Comparison of ENCODE assay signal across 8 cellular contexts in genomic region chr12:130838951-130839769, GRCh38. TPM values are rescaled to one million over a fixed set of nuclear protein-coding genes. Genes with fewer than 3 reads are reported as not detected.
A peak's percentile ranks its signal among the peaks of the same experiment; 100 is the strongest.
DNase-seq lines count a peak whose midpoint lies in the region; TF ChIP-seq lines count a peak whose summit lies in the region.

Gene STX2 (minus strand): TSS chr12:130839250. CDS start chr12:130839099, 151 bp downstream.

- peak within 1 kb of the TSS; percentile 92 for H3K4me3 Mint-ChIP-seq in neural crest cell

- H3K4me2 ChIP-seq in GM23248 (ENCODE audit: unreplicated experiment) = peak within 1 kb of the TSS; percentile 87

- peak within 1 kb of the TSS; percentile 71 for H3K27ac Mint-ChIP-seq in neural crest cell (ENCODE audit: unreplicated experiment)

- in situ Hi-C loops in GM23248 (cut with MboI) = no loop called here

- H3F3A ChIP-seq in GM23248 (ENCODE audit: insufficient read depth) = no peaks in the 10 kb centered on the region

- H3K9me2 ChIP-seq in GM23248 (ENCODE audit: insufficient read depth) = no peaks in the 10 kb centered on the region

- H4K20me1 ChIP-seq in GM23248 (ENCODE audit: insufficient read depth) = no peaks in the 10 kb centered on the region

- H3K27ac ChIP-seq in GM23248 (peak within 1 kb of the TSS; percentile 36), RWPE1 (peak within 1 kb of the TSS; percentile 84), stomach (peak within 1 kb of the TSS; percentile 73 to 89 (median 80))

- H3K9me3 Mint-ChIP-seq in neural crest cell = no peaks in the 10 kb centered on the region

- TF ChIP-seq EP300 in stomach (IDR thresholded peaks at IDR 0.05) = no peak

- peak within 1 kb of the TSS; percentile 94 for H2AFZ ChIP-seq in GM23248

- H3K4me3 ChIP-seq in GM23248 (peak within 1 kb of the TSS; percentile 90), fibroblast of villous mesenchyme (ENCODE audit: low read depth, low read length) (peak within 1 kb of the TSS; percentile 86), stomach (peak within 1 kb of the TSS; percentile 91 to 96 (median 96))

- no peaks in the 10 kb centered on the region for H3K27me3 Mint-ChIP-seq in neural crest cell (ENCODE audit: low read depth)

- H3K4me1 ChIP-seq in GM23248 (ENCODE audit: insufficient read depth) (peaks cover 6% of the 10 kb centered on the region; the same call in 1 of the 2 replicates), stomach (peaks cover 14 to 39% (median 30%) of the 10 kb centered on the region in 4 donors)

- POLR2A ChIA-PET in RWPE1 (lab: Yijun Ruan, JAX; ENCODE audit: low non-redundant PET) = no interaction called here

- no peak for TF ChIP-seq POLR2A in stomach (IDR thresholded peaks at IDR 0.05)

- no peaks in the 10 kb centered on the region for H3K9me3 ChIP-seq in GM23248 (ENCODE audit: low read depth)
- no peaks in the 10 kb centered on the region for H3K9me3 ChIP-seq in stomach

- CTCF ChIA-PET in RWPE1 (lab: Yijun Ruan, JAX) = interaction anchor here (0.6 kb wide), 1 partner anchor 114 kb away, joined by 3 read pairs; the partner anchor contains the start of gene ADGRD1

- H3K36me3 Mint-ChIP-seq in neural crest cell (ENCODE audit: low read depth) = no peaks in the 10 kb centered on the region

- H3K36me3 ChIP-seq in GM23248 (ENCODE audit: low read depth) = no peaks in the 10 kb centered on the region
- H3K36me3 ChIP-seq in stomach = no peaks in the 10 kb centered on the region

- H3K9ac ChIP-seq in GM23248 = peak within 1 kb of the TSS; percentile 81

- DNase-seq in ELR (ENCODE audit: low read depth) = peak; percentile 84
- peak; percentile 88 for DNase-seq in GM23248
- DNase-seq in Kasumi-1 (lab: John Stamatoyannopoulos, UW) = peak; percentile 85 to 87
- DNase-seq in RWPE1 (ENCODE audit: low spot score) = peak; percentile 91
- peak; percentile 97 for DNase-seq in activated effector memory CD4-positive, alpha-beta T cell treated with anti-CD3 and anti-CD28 coated beads, Interleukin-2, amount 50 U/mL, for 16 hours
- peak; percentile 83 for DNase-seq in fibroblast of villous mesenchyme (ENCODE audit: low read depth)
- DNase-seq in neural crest cell (ENCODE audit: low read depth, low spot score) = peak; percentile 85
- DNase-seq in stomach = peak; percentile 88

- intact Hi-C loops in stomach (cut with DNase I; ENCODE audit: low total_unique reads) = no loop called here

- peaks cover 34% of the 10 kb centered on the region for H3K4me1 Mint-ChIP-seq in neural crest cell

- TF ChIP-seq CTCF in RWPE1 (conservative IDR thresholded peaks at IDR 0.05; ENCODE audit: low read depth) = 0 out of 2 replicates have a peak, but pooled peaks have one; percentile 19
- peak; percentile 49 for TF ChIP-seq CTCF in fibroblast of villous mesenchyme (IDR thresholded peaks at IDR 0.05; ENCODE audit: insufficient read depth, low read depth, low read length)
- TF ChIP-seq CTCF in neural crest cell (conservative IDR thresholded peaks at IDR 0.05) = peak; percentile 28
- TF ChIP-seq CTCF in stomach (IDR thresholded peaks at IDR 0.05) = no peak

- 2% methylated on average over 33 to 42 of the region's 79 CpGs for WGBS in GM23248 (ENCODE audit: low coverage in 1 of 2, low lambda C conversion rate in 2 of 2, missing lambda C conversion rate in 2 of 2), 2 experiments
- 0 to 2% (median 1%) methylated on average over 27 to 78 of the region's 79 CpGs for WGBS in stomach, 5 donors

- H3K27me3 ChIP-seq in GM23248 (replicated peaks; ENCODE audit: insufficient read depth) = no peaks in the 10 kb centered on the region
- H3K27me3 ChIP-seq in stomach = no peaks in the 10 kb centered on the region

- H3K79me2 ChIP-seq in GM23248 (ENCODE audit: insufficient read depth) = peaks cover 46% of the 10 kb centered on the region

RNA-seq across cellular contexts. Expression of gene STX2, which starts in this region (rescaled TPM):
- 45.5 and 46.9 TPM in 2 replicates for total RNA-seq in GM23248 (2014; rRNA removed; shearing (Covaris generic))
- polyA plus RNA-seq in GM23248 (2016; fragmentation: Nextera tagmentation; extraction: Ambion mirVana) = 28.9 and 30.1 TPM in 2 replicates
- 41.9 and 58.3 TPM in 2 replicates for total RNA-seq in fibroblast of villous mesenchyme
- 31.0 and 32.7 TPM in 2 replicates for total RNA-seq in neural crest cell
- 10 to 100 TPM in 2 of 5 donors, 1 to 10 TPM in 3; 5.3 to 27.2 (median 9.0) TPM for total RNA-seq in stomach
- 1 to 10 TPM; 7.4 to 9.3 (median 8.4) TPM for polyA plus RNA-seq in stomach

Comparison
In these comparisons a context has a peak if more than half of its experiments do, and no peak if none do; other contexts are left out.
1. Peak in every context shown above with its lines: DNase-seq, H3K4me3 ChIP-seq and H3K27ac ChIP-seq.
2. CTCF ChIP-seq: peak in RWPE1 (single experiment), fibroblast of villous mesenchyme (single experiment) and neural crest cell (single experiment); none in stomach (0 of 7).